8 cellular contexts compared by ENCODE assay signal in genomic region chr3:171458857-171459129, GRCh38. TPM values are rescaled to one million over a fixed set of nuclear protein-coding genes. Genes with fewer than 3 reads are reported as not detected.
DNase-seq lines count a peak whose midpoint lies in the region; ATAC-seq and TF ChIP-seq lines count a peak whose summit lies in the region.

No MANE protein-coding gene starts in this region.

- H3K4me2 ChIP-seq in OCI-LY7 (ENCODE audit: low read length), result no peak overlapping the region

- no peak overlapping the region for H2AFZ ChIP-seq in OCI-LY7 (ENCODE audit: low read length)

- no peak for DNase-seq in stimulated activated naive CD8-positive, alpha-beta T cell treated with anti-CD3 and anti-CD28 coated beads, Interleukin-15, Interleukin-2, amounts not matched to agents 100 U/mL and 50 U/mL, for 24 hours
- DNase-seq in OCI-LY7 (ENCODE audit: low spot score) (no peak), inferior parietal cortex (ENCODE audit: extremely low spot score) (no peak)

- H3K4me3 ChIP-seq in muscle layer of colon (ENCODE audit: low read depth in 1 of 2, low read length in 2 of 2) (peak overlapping the region; percentile 72 to 89), OCI-LY7 (ENCODE audit: low read depth, low read length, poor library complexity, severe bottlenecking) (no peak overlapping the region)

- no peaks in the 10 kb centered on the region; the same call in 1 of the 2 replicates for H3K9me2 ChIP-seq in OCI-LY7 (ENCODE audit: insufficient read depth, low read length)

- no TSS peak for BruUV-seq in OCI-LY7 (replicated peaks; lab: Mats Ljungman, UMichigan)

- peak overlapping the region; percentile 78 for H3K27ac Mint-ChIP-seq in stimulated activated naive CD8-positive, alpha-beta T cell treated with anti-CD3 and anti-CD28 coated beads, Interleukin-15, Interleukin-2, amounts not matched to agents 100 ng/mL and 50 ng/mL, for 24 hours

- no peaks in the 10 kb centered on the region for H3K27me3 Mint-ChIP-seq in stimulated activated naive CD8-positive, alpha-beta T cell treated with anti-CD3 and anti-CD28 coated beads, Interleukin-15, Interleukin-2, amounts not matched to agents 100 ng/mL and 50 ng/mL, for 24 hours

- peak overlapping the region; percentile 92 for H3K4me3 Mint-ChIP-seq in stimulated activated naive CD8-positive, alpha-beta T cell treated with anti-CD3 and anti-CD28 coated beads, Interleukin-15, Interleukin-2, amounts not matched to agents 100 ng/mL and 50 ng/mL, for 24 hours

- CTCF ChIA-PET in OCI-LY7 (lab: Charles Lee; ENCODE audit: unreplicated experiment), result no interaction called here

- H3K27ac ChIP-seq in cingulate gyrus (ENCODE audit: low read depth, low read length), result peak overlapping the region; percentile 73
- peak overlapping the region; percentile 79 for H3K27ac ChIP-seq in muscle layer of colon (ENCODE audit: low read depth, low read length)
- H3K27ac ChIP-seq in OCI-LY7 (ENCODE audit: low read depth, low read length, poor library complexity, severe bottlenecking), result no peak overlapping the region

- no peaks in the 10 kb centered on the region for H3K36me3 Mint-ChIP-seq in stimulated activated naive CD8-positive, alpha-beta T cell treated with anti-CD3 and anti-CD28 coated beads, Interleukin-15, Interleukin-2, amounts not matched to agents 100 ng/mL and 50 ng/mL, for 24 hours (ENCODE audit: low read depth)

- no peaks in the 10 kb centered on the region for H4K20me1 ChIP-seq in OCI-LY7 (ENCODE audit: insufficient read depth, low read length)

- H3K9ac ChIP-seq in muscle layer of colon (ENCODE audit: low read length), result peak overlapping the region; percentile 4

- H3K4me1 ChIP-seq in muscle layer of colon (ENCODE audit: insufficient read depth, low read length) (peaks cover 19% of the 10 kb centered on the region), OCI-LY7 (ENCODE audit: insufficient read depth, low read length, poor library complexity, severe bottlenecking) (no peaks in the 10 kb centered on the region)

- no peaks in the 10 kb centered on the region for H3K27me3 ChIP-seq in muscle layer of colon (ENCODE audit: control insufficient read depth in 1 of 2, insufficient read depth in 2 of 2, low read length in 2 of 2)

- H3K4me1 Mint-ChIP-seq in stimulated activated naive CD8-positive, alpha-beta T cell treated with anti-CD3 and anti-CD28 coated beads, Interleukin-15, Interleukin-2, amounts not matched to agents 100 ng/mL and 50 ng/mL, for 24 hours (ENCODE audit: low read depth), result peaks cover 52% of the 10 kb centered on the region

- intact Hi-C loops in OCI-LY7 (cut with micrococcal nuclease; ENCODE audit: unreplicated experiment), result no loop called here

- POLR2A ChIA-PET in OCI-LY7 (lab: Charles Lee), result no interaction called here

- no peaks in the 10 kb centered on the region for H3K79me2 ChIP-seq in OCI-LY7 (ENCODE audit: insufficient read depth, low read depth, low read length)

- H3K9me3 Mint-ChIP-seq in stimulated activated naive CD8-positive, alpha-beta T cell treated with anti-CD3 and anti-CD28 coated beads, Interleukin-15, Interleukin-2, amounts not matched to agents 100 ng/mL and 50 ng/mL, for 24 hours, result no peaks in the 10 kb centered on the region

- TF ChIP-seq CTCF in OCI-LY7 (conservative IDR thresholded peaks at IDR 0.05; ENCODE audit: low read length), result no peak

- H3K36me3 ChIP-seq in muscle layer of colon (ENCODE audit: insufficient read depth, low read length) (no peaks in the 10 kb centered on the region), OCI-LY7 (ENCODE audit: insufficient read depth, low read length) (no peaks in the 10 kb centered on the region)

- no peak for ATAC-seq in stimulated activated naive CD8-positive, alpha-beta T cell treated with anti-CD3 and anti-CD28 coated beads, Interleukin-15, Interleukin-2, amounts not matched to agents 100 U/mL and 50 U/mL, for 24 hours
- ATAC-seq in HG02870 (IDR thresholded peaks at IDR 0.05; ENCODE audit: unreplicated experiment) (no peak), HG03039 (IDR thresholded peaks at IDR 0.05; ENCODE audit: unreplicated experiment) (no peak)

- H3K9me3 ChIP-seq in muscle layer of colon (ENCODE audit: low read length) (no peaks in the 10 kb centered on the region), OCI-LY7 (ENCODE audit: low read length) (no peaks in the 10 kb centered on the region)

RNA-seq across cellular contexts. Expression of gene TNIK, which starts 1.4 kb away (rescaled TPM):
- total RNA-seq in OCI-LY7 (2014; rRNA removed; shearing (Covaris generic)), result not detected in 2 replicates
- not detected in 2 replicates for total RNA-seq in OCI-LY7 (2022)
